Comparison of ENCODE assay signal across 23 cellular contexts in genomic region chr2:149622343-149622742, GRCh38.
"Had no signal": no experiment of that assay in that cellular context is flagged by ENCODE, and none has a peak within 500 bp of the region (broad histone marks: within the 10 kb centered on the region; RNA-seq: fewer than 3 reads in every experiment).

No MANE protein-coding gene starts in this region.

- H3K27ac ChIP-seq: esophagus muscularis mucosa, heart right ventricle, left lung, prostate gland, suprapubic skin, transverse colon, uterus, WERI-Rb-1 had no signal

- H3K27ac Mint-ChIP-seq: activated naive CD4-positive, alpha-beta T cell treated with anti-CD3 and anti-CD28 coated beads, Interleukin-2, amount 50 U/mL, for 24 hours; dendritic cell treated with granulocyte-macrophage colony-stimulating factor and Interleukin-4, amounts not matched to agents 40 ng/mL and 50 ng/mL, for 4 days; memory B cell; naive B cell had no signal

- H3K4me3 Mint-ChIP-seq: activated naive CD4-positive, alpha-beta T cell treated with anti-CD3 and anti-CD28 coated beads, Interleukin-2, amount 50 U/mL, for 24 hours; dendritic cell treated with granulocyte-macrophage colony-stimulating factor and Interleukin-4, amounts not matched to agents 40 ng/mL and 50 ng/mL, for 4 days; memory B cell; naive B cell; neural crest cell; stimulated activated naive CD8-positive, alpha-beta T cell treated with anti-CD3 and anti-CD28 coated beads, Interleukin-15, amount 100 ng/mL, for 72 hours had no signal

- H3K36me3 Mint-ChIP-seq: activated naive CD4-positive, alpha-beta T cell treated with anti-CD3 and anti-CD28 coated beads, Interleukin-2, amount 50 U/mL, for 24 hours; memory B cell; naive B cell had no signal

- H3K27me3 Mint-ChIP-seq: dendritic cell treated with granulocyte-macrophage colony-stimulating factor and Interleukin-4, amounts not matched to agents 40 ng/mL and 50 ng/mL, for 4 days had no signal

- H3K36me3 ChIP-seq: esophagus muscularis mucosa, heart right ventricle, left lung, prostate gland, suprapubic skin, transverse colon, uterus, WERI-Rb-1 had no signal

- H3K4me3 ChIP-seq: esophagus muscularis mucosa, heart right ventricle, left lung, mucosa of descending colon, prostate gland, suprapubic skin, transverse colon, uterus had no signal

- DNase-seq: activated CD4-positive, alpha-beta T cell treated with anti-CD3 and anti-CD28 coated beads for 1 hour; activated CD8-positive, alpha-beta memory T cell treated with anti-CD3 and anti-CD28 coated beads for 24 hours; activated CD8-positive, alpha-beta memory T cell treated with anti-CD3 and anti-CD28 coated beads, Interleukin-2, amount 50 U/mL, for 48 hours; activated effector memory CD4-positive, alpha-beta T cell treated with anti-CD3 and anti-CD28 coated beads, Interleukin-2, amount 50 U/mL, for 16 hours; activated T-cell treated with anti-CD3 and anti-CD28 coated beads, Interleukin-2, amount 50 U/mL, for 48 hours; effector CD8-positive, alpha-beta T cell; heart right ventricle; left lung; mucosa of descending colon; naive B cell; right cardiac atrium; stimulated activated CD4-positive, alpha-beta T cell treated with anti-CD3 and anti-CD28 coated beads, Interleukin-2, amount 100 ng/mL, for 24 hours; stimulated activated naive CD8-positive, alpha-beta T cell treated with anti-CD3 and anti-CD28 coated beads, Interleukin-15, amount 100 ng/mL, for 72 hours; transverse colon; uterus; WERI-Rb-1 had no signal

- H3K9me3 Mint-ChIP-seq: activated naive CD4-positive, alpha-beta T cell treated with anti-CD3 and anti-CD28 coated beads, Interleukin-2, amount 50 U/mL, for 24 hours; dendritic cell treated with granulocyte-macrophage colony-stimulating factor and Interleukin-4, amounts not matched to agents 40 ng/mL and 50 ng/mL, for 4 days; memory B cell; naive B cell; neural crest cell; stimulated activated naive CD8-positive, alpha-beta T cell treated with anti-CD3 and anti-CD28 coated beads, Interleukin-15, amount 100 ng/mL, for 72 hours had no signal

- H3K4me1 ChIP-seq: esophagus muscularis mucosa, heart right ventricle, left lung, prostate gland, suprapubic skin, transverse colon, uterus had no signal

- H3K27me3 ChIP-seq: esophagus muscularis mucosa, heart right ventricle, left lung, suprapubic skin, transverse colon had no signal

- H3K9me3 ChIP-seq: esophagus muscularis mucosa, heart right ventricle, left lung, mucosa of descending colon, prostate gland, suprapubic skin, transverse colon, uterus had no signal

- ATAC-seq: heart right ventricle; left lung; mucosa of descending colon; right cardiac atrium; stimulated activated naive CD8-positive, alpha-beta T cell treated with anti-CD3 and anti-CD28 coated beads, Interleukin-15, amount 100 ng/mL, for 72 hours had no signal

- H3K4me1 Mint-ChIP-seq: activated naive CD4-positive, alpha-beta T cell treated with anti-CD3 and anti-CD28 coated beads, Interleukin-2, amount 50 U/mL, for 24 hours; memory B cell; stimulated activated naive CD8-positive, alpha-beta T cell treated with anti-CD3 and anti-CD28 coated beads, Interleukin-15, amount 100 ng/mL, for 72 hours had no signal
